ENCODE assay signal across 10 cellular contexts in genomic region chr17:19398301-19399181, GRCh38. TPM values are rescaled to one million over a fixed set of nuclear protein-coding genes. Genes with fewer than 3 reads are reported as not detected.
A peak's percentile ranks its signal among the peaks of the same experiment; 100 is the strongest.
DNase-seq lines count a peak whose midpoint lies in the region; ATAC-seq lines count a peak whose summit lies in the region.
"Had no signal": no experiment of that assay in that cellular context is flagged by ENCODE, and none has a peak within 500 bp of the region (broad histone marks: within the 10 kb centered on the region; RNA-seq: fewer than 3 reads in every experiment).

No MANE protein-coding gene starts in this region.

- H3K4me2 ChIP-seq in neuronal stem cell (ENCODE audit: insufficient read depth, low read length, poor library complexity, severe bottlenecking): no peak overlapping the region

- no peaks in the 10 kb centered on the region for H3K79me1 ChIP-seq in neuronal stem cell (ENCODE audit: low read depth, low read length)

- no peak overlapping the region for H3K27ac Mint-ChIP-seq in activated CD4-positive, alpha-beta T cell treated with anti-CD3 and anti-CD28 coated beads, Interleukin-2, amount 10 ng/mL, durations not matched to agents 24 days and 14 days
- H3K27ac Mint-ChIP-seq: activated B cell treated with CpG ODN at 0.5 μM for 24 hours had no signal

- no peak overlapping the region for H2BK15ac ChIP-seq in neuronal stem cell (ENCODE audit: low read length)

- 50 to 57% methylated on average over 2 of the region's 2 CpGs for WGBS in esophagus, 2 donors
- WGBS in neuronal stem cell (ENCODE audit: extremely low coverage in 2 of 2, insufficient read length in 2 of 2, insufficient replicate concordance in 1 of 2), 2 donors: no CpG with 5 or more reads among the region's 2 CpGs

- peaks cover 9 to 15% of the 10 kb centered on the region in 2 donors for H3K4me1 ChIP-seq in esophagus (ENCODE audit: control insufficient read depth in 2 of 2, insufficient read depth in 2 of 2, low read length in 1 of 2)
- H3K4me1 ChIP-seq in neuronal stem cell (ENCODE audit: control insufficient read depth in 2 of 2, insufficient read depth in 1 of 2, low read depth in 1 of 2, low read length in 2 of 2): peaks cover 0 to 5% of the 10 kb centered on the region in 2 donors

- H2AFZ ChIP-seq in neuronal stem cell (ENCODE audit: low read length): no peak overlapping the region

- H2BK12ac ChIP-seq in neuronal stem cell (ENCODE audit: low read length): no peak overlapping the region

- H3K36me3 ChIP-seq in esophagus (ENCODE audit: control insufficient read depth in 2 of 2, insufficient read depth in 2 of 2, low read length in 1 of 2) (no peaks in the 10 kb centered on the region), neuronal stem cell (replicated peaks in 1 of 2; ENCODE audit: control insufficient read depth in 2 of 2, insufficient read depth in 2 of 2, low read length in 2 of 2) (no peaks in the 10 kb centered on the region)

- H2BK5ac ChIP-seq in neuronal stem cell (ENCODE audit: low read length): no peak overlapping the region

- ATAC-seq in GM21515 (IDR thresholded peaks at IDR 0.05; ENCODE audit: unreplicated experiment): no peak
- no peak for ATAC-seq in HG03095 (IDR thresholded peaks at IDR 0.05; ENCODE audit: unreplicated experiment)

- DNase-seq in EL (peak; percentile 36), NOMO-1 treated with DMSO at 0.1 percent for 48 hours (lab: John Stamatoyannopoulos, UW; ENCODE audit: unreplicated experiment) (peak; percentile 85), neuronal stem cell (ENCODE audit: low spot score) (no peak)
- DNase-seq in central memory CD4-positive, alpha-beta T cell: no peak
- no peak for DNase-seq in activated CD4-positive, alpha-beta T cell treated with anti-CD3 and anti-CD28 coated beads, Interleukin-2, amount 10 ng/mL, durations not matched to agents 24 days and 14 days
- DNase-seq: activated B cell treated with CpG ODN at 0.5 μM for 24 hours, foreskin melanocyte had no signal

- H3K4me1 Mint-ChIP-seq in activated CD4-positive, alpha-beta T cell treated with anti-CD3 and anti-CD28 coated beads, Interleukin-2, amount 10 ng/mL, durations not matched to agents 24 days and 14 days: peaks cover 3% of the 10 kb centered on the region
- H3K4me1 Mint-ChIP-seq: activated B cell treated with CpG ODN at 0.5 μM for 24 hours had no signal

- intact Hi-C loops in activated CD4-positive, alpha-beta T cell treated with anti-CD3 and anti-CD28 coated beads, Interleukin-2, amount 10 ng/mL, durations not matched to agents 24 days and 14 days (cut with micrococcal nuclease): no loop called here

- peak overlapping the region; percentile 72 for H2AK5ac ChIP-seq in neuronal stem cell (ENCODE audit: low read depth, low read length)

- no peak overlapping the region for H3K14ac ChIP-seq in neuronal stem cell (ENCODE audit: low read length)

- no peak overlapping the region for H4K8ac ChIP-seq in neuronal stem cell (ENCODE audit: low read depth, low read length)

- H4K91ac ChIP-seq in neuronal stem cell (ENCODE audit: low read depth, low read length, poor library complexity): no peak overlapping the region

- peaks cover 16% of the 10 kb centered on the region for H3K27me3 Mint-ChIP-seq in activated CD4-positive, alpha-beta T cell treated with anti-CD3 and anti-CD28 coated beads, Interleukin-2, amount 10 ng/mL, durations not matched to agents 24 days and 14 days

- H3K27ac ChIP-seq in esophagus (ENCODE audit: low read depth in 2 of 2, low read length in 1 of 2): peak overlapping the region; percentile 9 to 87
- no peak overlapping the region for H3K27ac ChIP-seq in neuronal stem cell (replicated peaks; ENCODE audit: low read length)

- H3K4me3 ChIP-seq in esophagus (ENCODE audit: low read depth in 1 of 2, low read length in 2 of 2): no peak overlapping the region
- H3K4me3 ChIP-seq in neuronal stem cell (ENCODE audit: low read length in 2 of 2): no peak overlapping the region

- H3K18ac ChIP-seq in neuronal stem cell (ENCODE audit: low read length): peak overlapping the region; percentile 72

- no peak overlapping the region for H3K4me3 Mint-ChIP-seq in activated CD4-positive, alpha-beta T cell treated with anti-CD3 and anti-CD28 coated beads, Interleukin-2, amount 10 ng/mL, durations not matched to agents 24 days and 14 days
- H3K4me3 Mint-ChIP-seq: activated B cell treated with CpG ODN at 0.5 μM for 24 hours had no signal

- H2BK120ac ChIP-seq in neuronal stem cell (ENCODE audit: low read depth, low read length): no peak overlapping the region

- no peak overlapping the region for H3K4ac ChIP-seq in neuronal stem cell (ENCODE audit: low read length)

- no peaks in the 10 kb centered on the region for H3K9me3 ChIP-seq in esophagus (ENCODE audit: control insufficient read depth in 2 of 2, insufficient read depth in 1 of 2, low read depth in 1 of 2, low read length in 1 of 2)
- H3K9me3 ChIP-seq in neuronal stem cell (replicated peaks in 1 of 2; ENCODE audit: control insufficient read depth in 2 of 2, insufficient read depth in 1 of 2, low read depth in 1 of 2, low read length in 2 of 2): no peaks in the 10 kb centered on the region

- H3K9ac ChIP-seq in neuronal stem cell (ENCODE audit: low read depth, low read length, poor library complexity): no peak overlapping the region

- H3K36me3 Mint-ChIP-seq in activated CD4-positive, alpha-beta T cell treated with anti-CD3 and anti-CD28 coated beads, Interleukin-2, amount 10 ng/mL, durations not matched to agents 24 days and 14 days (ENCODE audit: low read depth): no peaks in the 10 kb centered on the region

- peak overlapping the region; percentile 32 for H3K23ac ChIP-seq in neuronal stem cell (ENCODE audit: low read depth, low read length, poor library complexity)

- H3K27me3 ChIP-seq in esophagus (ENCODE audit: control insufficient read depth in 1 of 2, insufficient read depth in 2 of 2, low read length in 2 of 2) (no peaks in the 10 kb centered on the region), neuronal stem cell (ENCODE audit: control insufficient read depth in 3 of 3, insufficient read depth in 3 of 3, low read depth in 1 of 3, low read length in 3 of 3) (peaks cover 0 to 11% (median 0%) of the 10 kb centered on the region in 3 experiments)

- no peaks in the 10 kb centered on the region for H3K9me3 Mint-ChIP-seq in activated CD4-positive, alpha-beta T cell treated with anti-CD3 and anti-CD28 coated beads, Interleukin-2, amount 10 ng/mL, durations not matched to agents 24 days and 14 days
- H3K9me3 Mint-ChIP-seq: activated B cell treated with CpG ODN at 0.5 μM for 24 hours had no signal

RNA-seq across cellular contexts. Expression of gene MFAP4, which starts 11.6 kb away (rescaled TPM):
- polyA plus RNA-seq in esophagus: 10 to 100 TPM in 1 of 2 donors, 1 to 10 TPM in 1; 8.3 to 33.7 TPM
- 0.18 TPM for polyA plus RNA-seq in neuronal stem cell (2013, experiment 1 of 2)
- 0.07 TPM for polyA plus RNA-seq in neuronal stem cell (2013, experiment 2 of 2)
- not detected in 2 replicates for total RNA-seq in activated CD4-positive, alpha-beta T cell treated with anti-CD3 and anti-CD28 coated beads, Interleukin-2, amount 10 ng/mL, durations not matched to agents 24 days and 14 days
- total RNA-seq: activated B cell treated with CpG ODN at 0.5 μM for 24 hours had no signal

RNA-seq across cellular contexts. Expression of gene RNF112, which starts 12.5 kb away (rescaled TPM):
- 1 to 10 TPM; 1.1 to 3.7 TPM for polyA plus RNA-seq in esophagus
- polyA plus RNA-seq in neuronal stem cell (2013, experiment 1 of 2): 1.4 TPM
- polyA plus RNA-seq in neuronal stem cell (2013, experiment 2 of 2): 1.1 TPM
- 0.40 TPM in 1 of 2 replicates, not detected in the other for total RNA-seq in activated CD4-positive, alpha-beta T cell treated with anti-CD3 and anti-CD28 coated beads, Interleukin-2, amount 10 ng/mL, durations not matched to agents 24 days and 14 days

RNA-seq across cellular contexts. Expression of gene MAPK7, which starts 20.2 kb away (rescaled TPM):
- 10 to 100 TPM; 27.7 to 28.3 TPM for polyA plus RNA-seq in esophagus
- 21.1 TPM for polyA plus RNA-seq in neuronal stem cell (2013, experiment 1 of 2)
- polyA plus RNA-seq in neuronal stem cell (2013, experiment 2 of 2): 21.3 TPM
- 20.5 and 22.6 TPM in 2 replicates for total RNA-seq in activated CD4-positive, alpha-beta T cell treated with anti-CD3 and anti-CD28 coated beads, Interleukin-2, amount 10 ng/mL, durations not matched to agents 24 days and 14 days

RNA-seq across cellular contexts. Expression of gene B9D1, which starts 36.0 kb away (rescaled TPM):
- polyA plus RNA-seq in esophagus: 10 to 100 TPM in 1 of 2 donors, 1 to 10 TPM in 1; 8.2 to 11.5 TPM
- polyA plus RNA-seq in neuronal stem cell (2013, experiment 1 of 2): 22.2 TPM
- 23.4 TPM for polyA plus RNA-seq in neuronal stem cell (2013, experiment 2 of 2)
- total RNA-seq in activated CD4-positive, alpha-beta T cell treated with anti-CD3 and anti-CD28 coated beads, Interleukin-2, amount 10 ng/mL, durations not matched to agents 24 days and 14 days: 6.1 and 6.3 TPM in 2 replicates

Comparison
In these comparisons a context has a peak if more than half of its experiments do, and no peak if none do; other contexts are left out.
1. DNase-seq: peak in EL (single experiment) and NOMO-1 treated with DMSO at 0.1 percent for 48 hours (single experiment); none in neuronal stem cell (single experiment), central memory CD4-positive, alpha-beta T cell (single experiment) and activated CD4-positive, alpha-beta T cell treated with anti-CD3 and anti-CD28 coated beads, Interleukin-2, amount 10 ng/mL, durations not matched to agents 24 days and 14 days (single experiment).